9 cellular contexts compared by ENCODE assay signal in genomic region chr11:13463779-13464290, GRCh38. TPM values are rescaled to one million over a fixed set of nuclear protein-coding genes. Genes with fewer than 3 reads are reported as not detected.
DNase-seq lines count a peak whose midpoint lies in the region; ATAC-seq and TF ChIP-seq lines count a peak whose summit lies in the region.
"Had no signal": no experiment of that assay in that cellular context is flagged by ENCODE, and none has a peak within 500 bp of the region (broad histone marks: within the 10 kb centered on the region; RNA-seq: fewer than 3 reads in every experiment).

No MANE protein-coding gene starts in this region.

- H3K4me3 ChIP-seq in HUES64 (ENCODE audit: low read length): peak overlapping the region; percentile 94
- H3K4me3 ChIP-seq in muscle layer of colon (ENCODE audit: low read depth in 1 of 2, low read length in 2 of 2): peak overlapping the region; percentile 89 to 95

- peak overlapping the region; percentile 80 for H3K27ac ChIP-seq in HUES64 (ENCODE audit: low read depth, low read length)
- peak overlapping the region; percentile 95 for H3K27ac ChIP-seq in muscle layer of colon (ENCODE audit: low read depth, low read length)

- ATAC-seq in GM19395 (IDR thresholded peaks at IDR 0.05; ENCODE audit: unreplicated experiment) (no peak), GM18870 (IDR thresholded peaks at IDR 0.05; ENCODE audit: unreplicated experiment) (no peak)

- CTCF ChIA-PET in MCF 10A (lab: Yijun Ruan, JAX): interaction anchor here (0.9 to 7.3 kb wide), 9 partner anchors 9 to 254 kb away, joined by 3 to 82 read pairs (median 5); no protein-coding TSS in a partner anchor

- H3K27me3 Mint-ChIP-seq in CD14-positive monocyte (ENCODE audit: low read depth in 3 of 3): peaks cover 2 to 3% (median 2%) of the 10 kb centered on the region in 3 donors
- H3K27me3 Mint-ChIP-seq in MCF 10A (ENCODE audit: insufficient read depth, unreplicated experiment): no peaks in the 10 kb centered on the region

- H3K9me3 Mint-ChIP-seq in CD14-positive monocyte: peaks cover 0 to 6% (median 0%) of the 10 kb centered on the region in 7 donors
- H3K9me3 Mint-ChIP-seq in MCF 10A (ENCODE audit: unreplicated experiment): no peaks in the 10 kb centered on the region

- H3K4me1 Mint-ChIP-seq in CD14-positive monocyte: peaks cover 37% of the 10 kb centered on the region
- peaks cover 25% of the 10 kb centered on the region for H3K4me1 Mint-ChIP-seq in MCF 10A (ENCODE audit: insufficient read depth, unreplicated experiment)

- H3K4me1 ChIP-seq in HUES64 (ENCODE audit: insufficient read depth, low read length) (peaks cover 12% of the 10 kb centered on the region), muscle layer of colon (ENCODE audit: insufficient read depth, low read length) (peaks cover 20% of the 10 kb centered on the region)

- H3K4me3 Mint-ChIP-seq in CD14-positive monocyte (peak overlapping the region; percentile 97 to 99), MCF 10A (ENCODE audit: unreplicated experiment) (peak overlapping the region; percentile 99)

- TF ChIP-seq CTCF in CD14-positive monocyte (IDR thresholded peaks at IDR 0.05) (no peak), MCF 10A (IDR thresholded peaks at IDR 0.05; ENCODE audit: unreplicated experiment) (no peak)

- H3K9me3 ChIP-seq in HUES64 (ENCODE audit: insufficient read depth, low read depth, low read length): no peaks in the 10 kb centered on the region
- H3K9me3 ChIP-seq in muscle layer of colon (ENCODE audit: low read length): no peaks in the 10 kb centered on the region

- H3K36me3 Mint-ChIP-seq in CD14-positive monocyte: peaks cover 9% of the 10 kb centered on the region in 2 donors
- H3K36me3 Mint-ChIP-seq in MCF 10A (ENCODE audit: insufficient read depth, unreplicated experiment): peaks cover 18% of the 10 kb centered on the region

- H3K27me3 ChIP-seq in HUES64 (ENCODE audit: insufficient read depth, low read length): no peaks in the 10 kb centered on the region
- H3K27me3 ChIP-seq in muscle layer of colon (ENCODE audit: control insufficient read depth in 1 of 2, insufficient read depth in 2 of 2, low read length in 2 of 2): no peaks in the 10 kb centered on the region

- intact Hi-C loops in CD14-positive monocyte (cut with micrococcal nuclease) (loop anchor here (5.0 to 10.0 kb wide), 2 partner anchors 189 to 203 kb away; partner anchors contain the start of genes BMAL1 (in 2 of the 2) and FAR1 (in 1 of the 2)), MCF 10A (cut with micrococcal nuclease) (loop anchor here (10.0 kb wide), 2 partner anchors 109 to 209 kb away; no protein-coding TSS in a partner anchor)

- no TSS peak for BruUV-seq in MCF 10A (replicated peaks; lab: Mats Ljungman, UMichigan)

- POLR2A ChIA-PET in MCF 10A (lab: Yijun Ruan, JAX): interaction anchor here (0.6 to 5.4 kb wide), 28 partner anchors 9 to 303 kb away, joined by 3 to 148 read pairs (median 4); partner anchors contain the start of gene FAR1

- WGBS in HUES64: 33% methylated on average over 12 of the region's 12 CpGs

- DNase-seq in CD14-positive monocyte (ENCODE audit: low spot score): no peak
- no peak for DNase-seq in MCF 10A (ENCODE audit: unreplicated experiment)
- no peak for DNase-seq in NCI-H1436 (lab: John Stamatoyannopoulos, UW)
- no peak for DNase-seq in midbrain (lab: John Stamatoyannopoulos, UW)

- H3K36me3 ChIP-seq in HUES64 (ENCODE audit: insufficient read depth, low read length): no peaks in the 10 kb centered on the region; the same call in 1 of the 2 replicates
- H3K36me3 ChIP-seq in muscle layer of colon (ENCODE audit: insufficient read depth, low read length): no peaks in the 10 kb centered on the region

- peak overlapping the region; percentile 91 to 98 (median 95) for H3K27ac Mint-ChIP-seq in CD14-positive monocyte
- H3K27ac Mint-ChIP-seq in MCF 10A (ENCODE audit: low read depth, unreplicated experiment): peak overlapping the region; percentile 96

- peak overlapping the region; percentile 92 for H3K9ac ChIP-seq in HUES64 (ENCODE audit: low read depth, low read length)
- H3K9ac ChIP-seq in muscle layer of colon (ENCODE audit: low read length): peak overlapping the region; percentile 79

RNA-seq across cellular contexts. Expression of gene BTBD10, which starts 0.8 kb away (rescaled TPM):
- polyA plus RNA-seq in CD14-positive monocyte: 10 to 100 TPM; 13.8 to 19.8 TPM
- polyA plus RNA-seq in HUES64 (2013, experiment 1 of 2): 23.4 TPM
- 25.0 TPM for polyA plus RNA-seq in HUES64 (2013, experiment 2 of 2)
- 38.3 and 42.2 TPM in 2 replicates for total RNA-seq in MCF 10A (2022)

RNA-seq across cellular contexts. Expression of gene PTH, which starts 32.0 kb away (rescaled TPM):
- not detected for polyA plus RNA-seq in CD14-positive monocyte
- not detected for polyA plus RNA-seq in HUES64 (2013, experiment 1 of 2)
- polyA plus RNA-seq in HUES64 (2013, experiment 2 of 2): not detected
- not detected in 2 replicates for total RNA-seq in MCF 10A (2022)
- total RNA-seq: M059J had no signal
